8 cellular contexts compared by ENCODE assay signal in genomic region chr14:89973234-89973823, GRCh38. TPM values are rescaled to one million over a fixed set of nuclear protein-coding genes. Genes with fewer than 3 reads are reported as not detected.
DNase-seq lines count a peak whose midpoint lies in the region; ATAC-seq and TF ChIP-seq lines count a peak whose summit lies in the region.

No MANE protein-coding gene starts in this region.

- no peaks in the 10 kb centered on the region for H3K9me3 Mint-ChIP-seq in nephron

- H3K4me2 ChIP-seq in fibroblast of lung (ENCODE audit: extremely low read depth, insufficient read depth, low read length): no peak overlapping the region

- peak; percentile 93 for ATAC-seq in upper lobe of right lung

- no peak overlapping the region for H3K4me3 Mint-ChIP-seq in nephron

- peak; percentile 10 to 15 for DNase-seq in activated CD8-positive, alpha-beta memory T cell treated with anti-CD3 and anti-CD28 coated beads for 4 hours (ENCODE audit: low read depth in 2 of 2)
- no peak for DNase-seq in activated CD8-positive, alpha-beta memory T cell treated with anti-CD3 and anti-CD28 coated beads, Interleukin-2, amount 50 U/mL, for 48 hours
- peak; percentile 56 for DNase-seq in HK-2 (ENCODE audit: unreplicated experiment)
- DNase-seq in NCI-H82 treated with DMSO at 0.1 percent for 48 hours (lab: John Stamatoyannopoulos, UW; ENCODE audit: unreplicated experiment): peak; percentile 30
- DNase-seq in activated T-cell treated with anti-CD3 and anti-CD28 coated beads, Interleukin-2, amount 50 U/mL, for 1 hour: peak; percentile 51
- peak; percentile 50 to 72 for DNase-seq in fibroblast of lung (ENCODE audit: low read depth in 2 of 2)
- no peak for DNase-seq in upper lobe of right lung

- H4K20me1 ChIP-seq in fibroblast of lung (ENCODE audit: control insufficient read depth, extremely low read depth, insufficient read depth, low read length): no peaks in the 10 kb centered on the region

- H3K4me1 Mint-ChIP-seq in nephron: no peaks in the 10 kb centered on the region

- H3K27me3 Mint-ChIP-seq in nephron (ENCODE audit: low read depth): no peaks in the 10 kb centered on the region

- H3K4me1 ChIP-seq in fibroblast of lung (ENCODE audit: control insufficient read depth, extremely low read depth, insufficient read depth, low read length): no peaks in the 10 kb centered on the region
- H3K4me1 ChIP-seq in upper lobe of right lung: no peaks in the 10 kb centered on the region

- peak; percentile 95 to 96 for TF ChIP-seq CTCF in fibroblast of lung (conservative IDR thresholded peaks at IDR 0.05 in 1 of 2, IDR thresholded peaks at IDR 0.05 in 1 of 2; ENCODE audit: low read depth in 1 of 2, low read length in 2 of 2)
- peak; percentile 83 to 85 (median 83) for TF ChIP-seq CTCF in nephron (IDR thresholded peaks at IDR 0.05; ENCODE audit: unreplicated experiment in 3 of 3)
- TF ChIP-seq CTCF in upper lobe of right lung (IDR thresholded peaks at IDR 0.05): peak; percentile 84

- H3K9me3 ChIP-seq in fibroblast of lung (ENCODE audit: control insufficient read depth, insufficient read depth, low read depth, low read length) (no peaks in the 10 kb centered on the region), upper lobe of right lung (no peaks in the 10 kb centered on the region)

- H3K36me3 Mint-ChIP-seq in nephron (ENCODE audit: low read depth): peaks cover 48% of the 10 kb centered on the region

- H3K4me3 ChIP-seq in fibroblast of lung (replicated peaks in 1 of 4; ENCODE audit: control extremely low read depth in 1 of 4, insufficient read depth in 1 of 4, low read depth in 3 of 4, low read length in 4 of 4): no peak overlapping the region
- no peak overlapping the region for H3K4me3 ChIP-seq in upper lobe of right lung

- intact Hi-C loops in upper lobe of right lung (cut with DNase I): no loop called here

- H3K27me3 ChIP-seq in fibroblast of lung (ENCODE audit: control insufficient read depth, insufficient read depth, low read length): no peaks in the 10 kb centered on the region
- no peaks in the 10 kb centered on the region for H3K27me3 ChIP-seq in upper lobe of right lung

- no peaks in the 10 kb centered on the region for H3K79me2 ChIP-seq in fibroblast of lung (ENCODE audit: control insufficient read depth, insufficient read depth, low read length)

- no peak overlapping the region for H3K27ac ChIP-seq in fibroblast of lung (ENCODE audit: insufficient read depth, low read length)
- no peak overlapping the region for H3K27ac ChIP-seq in upper lobe of right lung

- H2AFZ ChIP-seq in fibroblast of lung (ENCODE audit: low read length): no peak overlapping the region

- no peak overlapping the region for H3K27ac Mint-ChIP-seq in nephron

- H3K36me3 ChIP-seq in fibroblast of lung (ENCODE audit: control insufficient read depth, insufficient read depth, low read length) (peaks cover 8% of the 10 kb centered on the region), upper lobe of right lung (peaks cover 34% of the 10 kb centered on the region)

- H3K9ac ChIP-seq in fibroblast of lung (ENCODE audit: insufficient read depth, low read length): no peak overlapping the region

RNA-seq across cellular contexts. Expression of gene TDP1, which starts 17.6 kb away (rescaled TPM):
- total RNA-seq in fibroblast of lung (11.6 and 13.7 TPM in 2 replicates), upper lobe of right lung (6.5 TPM)
- 11.7 and 22.8 TPM in 2 replicates for polyA plus RNA-seq in fibroblast of lung
- polyA plus RNA-seq in fibroblast of lung (2012): 10.2 and 17.3 TPM in 2 replicates
- 29.2 and 42.6 TPM in 2 replicates for polyA minus RNA-seq in fibroblast of lung (ENCODE audit: low replicate concordance)

RNA-seq across cellular contexts. Expression of gene EFCAB11, which starts 18.8 kb away (rescaled TPM):
- total RNA-seq in fibroblast of lung (2.6 and 2.8 TPM in 2 replicates), upper lobe of right lung (4.0 TPM)
- 4.0 and 7.1 TPM in 2 replicates for polyA plus RNA-seq in fibroblast of lung
- polyA plus RNA-seq in fibroblast of lung (2012): 4.3 and 7.4 TPM in 2 replicates
- 0.22 TPM in 1 of 2 replicates, not detected in the other for polyA minus RNA-seq in fibroblast of lung (ENCODE audit: low replicate concordance)

Comparison
In these comparisons a context has a peak if more than half of its experiments do, and no peak if none do; other contexts are left out.
1. DNase-seq: peak in activated CD8-positive, alpha-beta memory T cell treated with anti-CD3 and anti-CD28 coated beads for 4 hours (2 of 2), HK-2 (single experiment), NCI-H82 treated with DMSO at 0.1 percent for 48 hours (single experiment), activated T-cell treated with anti-CD3 and anti-CD28 coated beads, Interleukin-2, amount 50 U/mL, for 1 hour (single experiment) and fibroblast of lung (2 of 2); none in activated CD8-positive, alpha-beta memory T cell treated with anti-CD3 and anti-CD28 coated beads, Interleukin-2, amount 50 U/mL, for 48 hours (single experiment) and upper lobe of right lung (single experiment).
2. Peak in every context shown above with its lines, with median percentiles within 50 percentile points of each other: CTCF ChIP-seq.